ENCODE assay signal across 26 cellular contexts in genomic region chr7:150471886-150472285, GRCh38. TPM values are rescaled to one million over a fixed set of nuclear protein-coding genes. Genes with fewer than 3 reads are reported as not detected.
DNase-seq lines count a peak whose midpoint lies in the region; ATAC-seq and TF ChIP-seq lines count a peak whose summit lies in the region.
"Had no signal": no experiment of that assay in that cellular context is flagged by ENCODE, and none has a peak within 500 bp of the region (broad histone marks: within the 10 kb centered on the region; RNA-seq: fewer than 3 reads in every experiment).

No MANE protein-coding gene starts in this region.

- CTCF ChIA-PET in activated CD8-positive, alpha-beta T cell treated with anti-CD3 and anti-CD28 coated beads for 36 hours (lab: Charles Lee) = interaction anchor here (1.2 to 1.9 kb wide), 3 partner anchors 10 to 23 kb away, joined by 3 to 9 read pairs (median 5); no protein-coding TSS in a partner anchor
- CTCF ChIA-PET in activated CD8-positive, alpha-beta T cell treated with anti-CD3 and anti-CD28 coated beads, Interleukin-2, amount 10 ng/mL, durations not matched to agents 7 days and 5 days (lab: Charles Lee) = no interaction called here

- no peaks in the 10 kb centered on the region for H3K27me3 Mint-ChIP-seq in activated CD8-positive, alpha-beta T cell treated with anti-CD3 and anti-CD28 coated beads for 36 hours
- H3K27me3 Mint-ChIP-seq in activated CD8-positive, alpha-beta T cell treated with anti-CD3 and anti-CD28 coated beads, Interleukin-2, amount 10 ng/mL, durations not matched to agents 7 days and 5 days (ENCODE audit: low read depth) = no peaks in the 10 kb centered on the region
- H3K27me3 Mint-ChIP-seq in CD14-positive monocyte (ENCODE audit: low read depth in 3 of 3) (peaks cover 0 to 1% (median 0%) of the 10 kb centered on the region in 3 donors), immature natural killer cell (ENCODE audit: low read depth in 3 of 3) (no peaks in the 10 kb centered on the region)
- H3K27me3 Mint-ChIP-seq: central memory CD8-positive, alpha-beta T cell had no signal

- no peak for DNase-seq in activated CD8-positive, alpha-beta T cell treated with anti-CD3 and anti-CD28 coated beads for 36 hours
- no peak for DNase-seq in activated CD8-positive, alpha-beta T cell treated with anti-CD3 and anti-CD28 coated beads, Interleukin-2, amount 10 ng/mL, durations not matched to agents 7 days and 5 days
- DNase-seq in CD14-positive monocyte (ENCODE audit: low spot score) (no peak), NCI-H1092 treated with DMSO at 0.1 percent for 48 hours (lab: John Stamatoyannopoulos, UW) (peak; percentile 60), immature natural killer cell (no peak), LoVo (ENCODE audit: low spot score) (no peak), hippocampal formation (lab: John Stamatoyannopoulos, UW) (no peak)
- DNase-seq: activated CD8-positive, alpha-beta memory T cell treated with anti-CD3 and anti-CD28 coated beads, Interleukin-2, amount 50 U/mL, for 4 hours; adrenal gland; Caco-2; DMS53; heart right ventricle; NCI-H1417 treated with DMSO at 0.1 percent for 48 hours; NCI-H2029 treated with DMSO at 0.1 percent for 48 hours; NCI-H2227 treated with DMSO at 0.1 percent for 48 hours; NCI-H526 treated with DMSO at 0.1 percent for 48 hours; stimulated activated CD4-positive, alpha-beta T cell treated with anti-CD3 and anti-CD28 coated beads, Interleukin-4, amount 100 ng/mL, for 1 hour; T-helper 9 cell; tibial artery had no signal

- no peak for ATAC-seq in activated CD8-positive, alpha-beta T cell treated with anti-CD3 and anti-CD28 coated beads for 36 hours
- ATAC-seq in activated CD8-positive, alpha-beta T cell treated with anti-CD3 and anti-CD28 coated beads, Interleukin-2, amount 10 ng/mL, durations not matched to agents 7 days and 5 days = no peak
- ATAC-seq in HG03342 (IDR thresholded peaks at IDR 0.05; ENCODE audit: unreplicated experiment) = no peak
- ATAC-seq: heart right ventricle, Right ventricle myocardium inferior, SK-N-SH treated with all-trans-retinoic acid at 6 μM for 48 hours had no signal

- peak overlapping the region; percentile 6 for H3K27ac Mint-ChIP-seq in activated CD8-positive, alpha-beta T cell treated with anti-CD3 and anti-CD28 coated beads for 36 hours
- H3K27ac Mint-ChIP-seq in activated CD8-positive, alpha-beta T cell treated with anti-CD3 and anti-CD28 coated beads, Interleukin-2, amount 10 ng/mL, durations not matched to agents 7 days and 5 days = no peak overlapping the region
- H3K27ac Mint-ChIP-seq in CD14-positive monocyte (peak overlapping the region in 5 of 7 donors; percentile 10 to 80 (median 52)), immature natural killer cell (peak overlapping the region in 5 of 6 donors; percentile 45 to 72 (median 61))
- H3K27ac Mint-ChIP-seq: nephron had no signal

- no peak for TF ChIP-seq CTCF in activated CD8-positive, alpha-beta T cell treated with anti-CD3 and anti-CD28 coated beads for 36 hours (IDR thresholded peaks at IDR 0.05)
- TF ChIP-seq CTCF in CD14-positive monocyte (IDR thresholded peaks at IDR 0.05) = no peak

- no peak overlapping the region for H3K4me3 Mint-ChIP-seq in activated CD8-positive, alpha-beta T cell treated with anti-CD3 and anti-CD28 coated beads for 36 hours
- no peak overlapping the region for H3K4me3 Mint-ChIP-seq in activated CD8-positive, alpha-beta T cell treated with anti-CD3 and anti-CD28 coated beads, Interleukin-2, amount 10 ng/mL, durations not matched to agents 7 days and 5 days
- peak overlapping the region in 1 of 2 donors; percentile 14 for H3K4me3 Mint-ChIP-seq in CD14-positive monocyte
- no peak overlapping the region for H3K4me3 Mint-ChIP-seq in immature natural killer cell
- H3K4me3 Mint-ChIP-seq: central memory CD8-positive, alpha-beta T cell; nephron had no signal

- peaks cover 65% of the 10 kb centered on the region for H3K36me3 Mint-ChIP-seq in activated CD8-positive, alpha-beta T cell treated with anti-CD3 and anti-CD28 coated beads for 36 hours (ENCODE audit: low read depth)
- H3K36me3 Mint-ChIP-seq in activated CD8-positive, alpha-beta T cell treated with anti-CD3 and anti-CD28 coated beads, Interleukin-2, amount 10 ng/mL, durations not matched to agents 7 days and 5 days (ENCODE audit: low read depth) = peaks cover 89% of the 10 kb centered on the region
- peaks cover 93 to 97% of the 10 kb centered on the region in 2 donors for H3K36me3 Mint-ChIP-seq in CD14-positive monocyte
- peaks cover 64 to 93% (median 88%) of the 10 kb centered on the region in 3 donors for H3K36me3 Mint-ChIP-seq in immature natural killer cell

- intact Hi-C loops in activated CD8-positive, alpha-beta T cell treated with anti-CD3 and anti-CD28 coated beads for 36 hours (cut with micrococcal nuclease) = no loop called here
- intact Hi-C loops in CD14-positive monocyte (cut with micrococcal nuclease) = no loop called here

- H3K4me1 Mint-ChIP-seq in activated CD8-positive, alpha-beta T cell treated with anti-CD3 and anti-CD28 coated beads for 36 hours (ENCODE audit: low read depth) = peaks cover 63% of the 10 kb centered on the region
- H3K4me1 Mint-ChIP-seq in activated CD8-positive, alpha-beta T cell treated with anti-CD3 and anti-CD28 coated beads, Interleukin-2, amount 10 ng/mL, durations not matched to agents 7 days and 5 days (ENCODE audit: low read depth) = peaks cover 59% of the 10 kb centered on the region
- H3K4me1 Mint-ChIP-seq in CD14-positive monocyte = peaks cover 69% of the 10 kb centered on the region
- H3K4me1 Mint-ChIP-seq in immature natural killer cell = peaks cover 58 to 86% of the 10 kb centered on the region in 2 donors
- H3K4me1 Mint-ChIP-seq: nephron had no signal

- H3K9me3 Mint-ChIP-seq in activated CD8-positive, alpha-beta T cell treated with anti-CD3 and anti-CD28 coated beads for 36 hours = peaks cover 6% of the 10 kb centered on the region
- H3K9me3 Mint-ChIP-seq in activated CD8-positive, alpha-beta T cell treated with anti-CD3 and anti-CD28 coated beads, Interleukin-2, amount 10 ng/mL, durations not matched to agents 7 days and 5 days (ENCODE audit: insufficient read depth) = no peaks in the 10 kb centered on the region
- peaks cover 0 to 5% (median 0%) of the 10 kb centered on the region in 7 donors for H3K9me3 Mint-ChIP-seq in CD14-positive monocyte
- no peaks in the 10 kb centered on the region for H3K9me3 Mint-ChIP-seq in immature natural killer cell
- H3K9me3 Mint-ChIP-seq: central memory CD8-positive, alpha-beta T cell; nephron had no signal

- POLR2A ChIA-PET in activated CD8-positive, alpha-beta T cell treated with anti-CD3 and anti-CD28 coated beads for 36 hours (lab: Charles Lee) = interaction anchor here (0.9 to 1.9 kb wide), 5 partner anchors 9 to 48 kb away, joined by 3 to 5 read pairs (median 4); no protein-coding TSS in a partner anchor
- POLR2A ChIA-PET in activated CD8-positive, alpha-beta T cell treated with anti-CD3 and anti-CD28 coated beads, Interleukin-2, amount 10 ng/mL, durations not matched to agents 7 days and 5 days (lab: Charles Lee) = interaction anchor here (2.0 kb wide), 1 partner anchor 20 kb away, joined by 4 read pairs; no protein-coding TSS in a partner anchor

RNA-seq across cellular contexts. Expression of gene GIMAP8, which starts 21.5 kb away (rescaled TPM):
- total RNA-seq in activated CD8-positive, alpha-beta T cell treated with anti-CD3 and anti-CD28 coated beads for 36 hours = 1 to 10 TPM; 8.6 to 8.7 TPM
- total RNA-seq in activated CD8-positive, alpha-beta T cell treated with anti-CD3 and anti-CD28 coated beads, Interleukin-2, amount 10 ng/mL, durations not matched to agents 7 days and 5 days = 10 to 100 TPM; 21.5 to 22.3 TPM
- polyA plus RNA-seq in CD14-positive monocyte = 10 to 100 TPM; 12.0 to 22.5 TPM
- polyA plus RNA-seq in immature natural killer cell = 10 to 100 TPM in 1 of 3 donors, 1 to 10 TPM in 2; 2.6 to 25.1 (median 5.0) TPM
- total RNA-seq: kidney epithelial cell, osteoblast had no signal

RNA-seq across cellular contexts. Expression of gene GIMAP7, which starts 42.8 kb away (rescaled TPM):
- total RNA-seq in activated CD8-positive, alpha-beta T cell treated with anti-CD3 and anti-CD28 coated beads for 36 hours = 10 to 100 TPM; 29.0 to 29.5 TPM
- 100 to 1,000 TPM; 134 TPM for total RNA-seq in activated CD8-positive, alpha-beta T cell treated with anti-CD3 and anti-CD28 coated beads, Interleukin-2, amount 10 ng/mL, durations not matched to agents 7 days and 5 days
- polyA plus RNA-seq in CD14-positive monocyte (100 to 1,000 TPM in 1 of 2 donors, 10 to 100 TPM in 1; 54.5 to 115 TPM), immature natural killer cell (100 to 1,000 TPM; 285 to 709 (median 555) TPM)
- total RNA-seq: Caco-2, kidney epithelial cell, osteoblast had no signal

Comparison
In these comparisons a context has a peak if more than half of its experiments do, and no peak if none do; other contexts are left out.
1. RNA of gene GIMAP7, which starts 42.8 kb away (total RNA-seq): 134 TPM in activated CD8-positive, alpha-beta T cell treated with anti-CD3 and anti-CD28 coated beads, Interleukin-2, amount 10 ng/mL, durations not matched to agents 7 days and 5 days; 29.0 to 29.5 TPM in activated CD8-positive, alpha-beta T cell treated with anti-CD3 and anti-CD28 coated beads for 36 hours; every median in the first group is over 4 times any median in the second.